In the genomic region with DNA sequence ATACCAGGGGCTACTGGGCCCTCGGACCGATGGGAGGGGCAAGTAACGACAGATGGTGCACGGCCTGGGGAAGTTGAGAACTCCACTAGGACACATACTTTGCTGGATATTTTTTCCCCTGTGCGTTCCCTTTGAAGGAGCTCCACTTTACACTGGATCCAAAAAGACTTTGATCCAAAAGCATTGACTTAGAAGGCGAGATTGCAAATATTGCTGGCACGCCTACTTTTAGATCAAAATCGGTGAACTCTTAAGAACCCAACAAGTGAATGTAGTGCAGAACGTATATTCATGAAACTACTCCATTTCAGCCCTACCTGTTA, we compare ENCODE assay signal across 8 cellular contexts. TPM values are rescaled to one million over a fixed set of nuclear protein-coding genes. Genes with fewer than 3 reads are reported as not detected.
DNase-seq lines count a peak whose midpoint lies in the region; TF ChIP-seq lines count a peak whose summit lies in the region.

No MANE protein-coding gene starts in this region.

- in situ Hi-C loops in HAP-1 (cut with MboI; ENCODE audit: low sequenced_read_pairs) = no loop called here

- H3K36me3 ChIP-seq in A673 (ENCODE audit: insufficient read depth, low read length, poor library complexity, severe bottlenecking) = no peaks in the 10 kb centered on the region
- H3K36me3 ChIP-seq in HAP-1 (replicated peaks) = no peaks in the 10 kb centered on the region
- no peaks in the 10 kb centered on the region for H3K36me3 ChIP-seq in ascending aorta
- H3K36me3 ChIP-seq in mesenchymal stem cell (ENCODE audit: control insufficient read depth in 1 of 2, insufficient read depth in 2 of 2, low read depth in 1 of 2, low read length in 2 of 2) = no peaks in the 10 kb centered on the region

- intact Hi-C loops in A673 (cut with micrococcal nuclease; ENCODE audit: unreplicated experiment) = loop anchor here (5.0 kb wide), 1 partner anchor 705 kb away; no protein-coding TSS in a partner anchor
- intact Hi-C loops in ascending aorta (cut with DNase I) = loop anchor here (10.0 kb wide), 1 partner anchor 702 kb away; the partner anchor contains the start of gene DLX5

- H3K4me1 ChIP-seq in A673 (ENCODE audit: insufficient read depth, low read length, poor library complexity, severe bottlenecking) (peaks cover 4% of the 10 kb centered on the region), HAP-1 (peaks cover 7% of the 10 kb centered on the region), ascending aorta (peaks cover 6 to 16% of the 10 kb centered on the region in 2 donors), mesenchymal stem cell (ENCODE audit: control insufficient read depth, insufficient read depth, low read depth, low read length) (peaks cover 2% of the 10 kb centered on the region)

- H3K4me2 ChIP-seq in mesenchymal stem cell (ENCODE audit: low read length, poor library complexity, severe bottlenecking) = peak overlapping the region; percentile 88

- POLR2A ChIA-PET in A673 (lab: Charles Lee; ENCODE audit: low non-redundant PET) = no interaction called here

- 50% methylated on average over 9 of the region's 9 CpGs for WGBS in mesenchymal stem cell

- CTCF ChIA-PET in A673 (lab: Charles Lee) = no interaction called here

- peak overlapping the region in 1 of 2 experiments; percentile 93 for H3K14ac ChIP-seq in mesenchymal stem cell (ENCODE audit: low read length in 2 of 2)

- H4K8ac ChIP-seq in mesenchymal stem cell (ENCODE audit: low read length) = no peak overlapping the region

- H2BK120ac ChIP-seq in mesenchymal stem cell (ENCODE audit: low read depth, low read length) = no peak overlapping the region

- peak overlapping the region; percentile 96 for H3K9ac ChIP-seq in mesenchymal stem cell (ENCODE audit: low read length)

- H3K9me3 ChIP-seq in A673 (ENCODE audit: low read depth, low read length, poor library complexity, severe bottlenecking) (no peaks in the 10 kb centered on the region), HAP-1 (no peaks in the 10 kb centered on the region), ascending aorta (no peaks in the 10 kb centered on the region), mesenchymal stem cell (ENCODE audit: control insufficient read depth, low read length) (no peaks in the 10 kb centered on the region)

- no peak overlapping the region for H4K91ac ChIP-seq in mesenchymal stem cell (ENCODE audit: low read length)

- DNase-seq in A673 (ENCODE audit: low spot score) (no peak), HAP-1 (ENCODE audit: low spot score in 2 of 2) (no peak), ascending aorta (ENCODE audit: low spot score in 2 of 2) (no peak), mesenchymal stem cell (no peak), DMS79 treated with DMSO at 0.1 percent for 48 hours (lab: John Stamatoyannopoulos, UW) (no peak), NCI-H69 (lab: John Stamatoyannopoulos, UW) (no peak), OCI-M2 (lab: John Stamatoyannopoulos, UW; ENCODE audit: unreplicated experiment) (no peak)
- DNase-seq in central memory CD4-positive, alpha-beta T cell = no peak

- H3K23ac ChIP-seq in mesenchymal stem cell (ENCODE audit: low read length in 2 of 2) = no peak overlapping the region

- H3K4me3 ChIP-seq in A673 (ENCODE audit: low read depth, low read length, poor library complexity, severe bottlenecking) = peak overlapping the region; percentile 80
- H3K4me3 ChIP-seq in HAP-1 = peak overlapping the region; percentile 76
- peak overlapping the region; percentile 68 to 85 for H3K4me3 ChIP-seq in ascending aorta
- H3K4me3 ChIP-seq in mesenchymal stem cell (ENCODE audit: insufficient read depth in 1 of 2, low read depth in 1 of 2, low read length in 2 of 2) = peak overlapping the region; percentile 90 to 95

- H3K27ac ChIP-seq in A673 (ENCODE audit: low read depth, low read length, poor library complexity, severe bottlenecking) = peak overlapping the region; percentile 94
- H3K27ac ChIP-seq in ascending aorta = peak overlapping the region; percentile 93
- no peak overlapping the region for H3K27ac ChIP-seq in mesenchymal stem cell (ENCODE audit: low read length, poor library complexity, severe bottlenecking)

- no peak overlapping the region for H2AK5ac ChIP-seq in mesenchymal stem cell (ENCODE audit: low read length, severe bottlenecking)

- H2BK12ac ChIP-seq in mesenchymal stem cell (ENCODE audit: low read length in 2 of 2) = peak overlapping the region in 1 of 2 experiments; percentile 88

- no peaks in the 10 kb centered on the region for H3K27me3 ChIP-seq in A673 (replicated peaks; ENCODE audit: insufficient read depth, low read depth, low read length, poor library complexity)
- H3K27me3 ChIP-seq in HAP-1 (ENCODE audit: low read depth) = no peaks in the 10 kb centered on the region
- no peaks in the 10 kb centered on the region for H3K27me3 ChIP-seq in ascending aorta
- H3K27me3 ChIP-seq in mesenchymal stem cell (ENCODE audit: control insufficient read depth in 1 of 2, insufficient read depth in 1 of 2, low read length in 2 of 2) = no peaks in the 10 kb centered on the region

- BruUV-seq in A673 (replicated peaks; lab: Mats Ljungman, UMichigan) = no TSS peak

- H2BK5ac ChIP-seq in mesenchymal stem cell (ENCODE audit: low read depth, low read length, poor library complexity, severe bottlenecking) = no peak overlapping the region

- H3K79me1 ChIP-seq in mesenchymal stem cell (replicated peaks; ENCODE audit: low read length, poor library complexity, severe bottlenecking) = peaks cover 7% of the 10 kb centered on the region

- no peak for TF ChIP-seq CTCF in A673 (conservative IDR thresholded peaks at IDR 0.05; ENCODE audit: low read depth, low read length)
- TF ChIP-seq CTCF in ascending aorta (IDR thresholded peaks at IDR 0.05) = no peak

- H3K4ac ChIP-seq in mesenchymal stem cell (ENCODE audit: low read depth in 1 of 2, low read length in 2 of 2) = peak overlapping the region in 1 of 2 experiments; percentile 80

- H2AFZ ChIP-seq in mesenchymal stem cell (ENCODE audit: low read depth, low read length) = peak overlapping the region; percentile 94

- H3K18ac ChIP-seq in mesenchymal stem cell (ENCODE audit: low read depth in 1 of 2, low read length in 2 of 2) = peak overlapping the region in 1 of 2 experiments; percentile 80

- no peak overlapping the region for H2BK15ac ChIP-seq in mesenchymal stem cell (ENCODE audit: low read depth, poor library complexity, severe bottlenecking)

RNA-seq across cellular contexts. Expression of gene SLC25A13, which starts 0.4 kb away (rescaled TPM):
- total RNA-seq in A673 (2021) (22.7 and 24.9 TPM in 2 replicates), ascending aorta (5.6 TPM)
- 20.9 TPM for polyA plus RNA-seq in mesenchymal stem cell (2013, experiment 1 of 2)
- polyA plus RNA-seq in mesenchymal stem cell (2013, experiment 2 of 2) = 22.7 TPM
